Comparison of ENCODE assay signal across 17 cellular contexts in the genomic region with DNA sequence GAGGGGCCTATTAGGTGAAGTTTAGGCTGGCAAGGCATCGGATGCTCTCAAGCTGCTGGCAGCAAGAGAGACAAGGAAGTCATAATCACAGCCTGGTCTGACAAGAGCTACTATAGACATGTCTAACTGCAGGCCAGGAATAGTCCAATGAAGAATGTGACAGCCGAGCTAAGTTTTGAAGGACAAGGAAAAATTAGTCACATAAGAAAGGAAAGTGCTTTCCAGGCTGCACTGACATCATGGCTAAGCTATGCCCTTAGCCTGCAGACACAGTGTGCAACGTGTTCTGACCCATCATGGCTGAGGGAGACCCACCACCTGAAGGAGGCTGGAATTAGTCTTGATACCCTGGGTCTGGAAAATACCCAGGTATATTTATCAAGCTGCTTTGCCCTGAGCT.
"Had no signal": no experiment of that assay in that cellular context is flagged by ENCODE, and none has a peak within 500 bp of the region (broad histone marks: within the 10 kb centered on the region; RNA-seq: fewer than 3 reads in every experiment).

No MANE protein-coding gene starts in this region.

- H3K36me3 Mint-ChIP-seq: activated naive CD8-positive, alpha-beta T cell; WTC11 had no signal

- DNase-seq: activated CD4-positive, alpha-beta memory T cell treated with anti-CD3 and anti-CD28 coated beads, Interleukin-2, amount 10 ng/mL, durations not matched to agents 7 days and 5 days; activated CD4-positive, alpha-beta T cell treated with anti-CD3 and anti-CD28 coated beads for 4 hours; activated effector memory CD4-positive, alpha-beta T cell treated with anti-CD3 and anti-CD28 coated beads, Interleukin-2, amount 50 U/mL, for 16 hours; activated T-cell treated with anti-CD3 and anti-CD28 coated beads, Interleukin-2, amount 50 U/mL, for 4 hours; amniotic stem cell; hippocampal formation; nephron progenitor cell; stimulated activated CD4-positive, alpha-beta T cell treated with anti-CD3 and anti-CD28 coated beads, Interleukin-4, amount 100 ng/mL, for 4 hours; stimulated activated CD8-positive, alpha-beta memory T cell treated with anti-CD3 and anti-CD28 coated beads, Interleukin-4, amount 100 ng/mL, for 48 hours; stimulated activated naive CD4-positive, alpha-beta T cell treated with Interleukin-2 at 50 U/mL for 16 hours; substantia nigra; T-helper 2 cell had no signal

- H3K4me3 Mint-ChIP-seq: activated CD4-positive, alpha-beta memory T cell treated with anti-CD3 and anti-CD28 coated beads, Interleukin-2, amount 10 ng/mL, durations not matched to agents 7 days and 5 days; activated naive CD8-positive, alpha-beta T cell; activated T-cell treated with anti-CD3 and anti-CD28 coated beads, Interleukin-2, amount 50 U/mL, for 4 hours; nephron progenitor cell; WTC11 had no signal

- H3K27ac Mint-ChIP-seq: activated CD4-positive, alpha-beta memory T cell treated with anti-CD3 and anti-CD28 coated beads, Interleukin-2, amount 10 ng/mL, durations not matched to agents 7 days and 5 days; activated naive CD8-positive, alpha-beta T cell; nephron progenitor cell; progenitor cell of endocrine pancreas; WTC11 had no signal

- ATAC-seq: activated T-cell treated with anti-CD3 and anti-CD28 coated beads, Interleukin-2, amount 50 U/mL, for 4 hours; WTC11 had no signal

- H3K9me3 Mint-ChIP-seq: activated CD4-positive, alpha-beta memory T cell treated with anti-CD3 and anti-CD28 coated beads, Interleukin-2, amount 10 ng/mL, durations not matched to agents 7 days and 5 days; activated T-cell treated with anti-CD3 and anti-CD28 coated beads, Interleukin-2, amount 50 U/mL, for 4 hours; nephron progenitor cell; WTC11 had no signal

- H3K4me1 Mint-ChIP-seq: nephron progenitor cell, WTC11 had no signal

- H3K27me3 Mint-ChIP-seq: activated naive CD8-positive, alpha-beta T cell had no signal

- H3K4me3 ChIP-seq: esophagus muscularis mucosa, right atrium auricular region had no signal
